ENCODE assay signal across 9 cellular contexts in the genomic region with DNA sequence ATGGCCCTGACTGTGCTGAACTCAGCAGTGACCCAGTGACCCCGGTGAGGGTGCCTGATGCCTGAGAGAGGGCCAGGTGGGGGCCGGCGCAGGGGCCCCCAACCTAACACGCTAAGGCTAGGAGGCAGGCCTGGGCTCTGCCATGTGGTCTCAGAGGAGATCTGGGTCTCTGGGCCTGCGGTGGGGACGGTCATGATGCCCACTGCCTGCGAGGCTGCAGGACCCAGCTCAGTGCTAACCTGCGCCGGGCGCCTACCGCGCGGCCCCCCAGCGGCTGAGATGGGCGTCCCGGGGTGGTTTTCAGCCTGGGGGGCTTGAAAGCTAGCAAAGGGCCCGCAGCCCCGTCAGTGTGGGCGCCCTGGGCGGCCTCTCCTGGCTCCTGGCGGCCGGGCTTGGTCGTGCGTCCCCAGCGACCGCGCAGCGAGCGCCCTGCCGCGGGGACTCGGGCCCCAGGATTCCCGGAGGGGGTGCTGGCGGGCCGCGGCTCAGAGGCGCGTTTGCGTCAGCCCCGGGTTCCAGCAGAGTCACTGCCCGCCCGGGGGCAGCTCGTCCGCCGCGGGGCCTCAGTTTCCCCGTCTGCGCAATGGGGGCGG. TPM values are rescaled to one million over a fixed set of nuclear protein-coding genes. Genes with fewer than 3 reads are reported as not detected.
DNase-seq lines count a peak whose midpoint lies in the region; FAIRE-seq and TF ChIP-seq lines count a peak whose summit lies in the region.
"Had no signal": no experiment of that assay in that cellular context is flagged by ENCODE, and none has a peak within 500 bp of the region (broad histone marks: within the 10 kb centered on the region; RNA-seq: fewer than 3 reads in every experiment).

No MANE protein-coding gene starts in this region.

- H3K56ac ChIP-seq in H1 (replicated peaks; ENCODE audit: insufficient read length, low read depth, low read length): no peak overlapping the region

- H2BK20ac ChIP-seq in H1 (ENCODE audit: low read length): no peak overlapping the region

- H4K8ac ChIP-seq in H1 (ENCODE audit: extremely low read depth, insufficient read depth, low read length): peak overlapping the region; percentile 85

- H3K9ac ChIP-seq in SK-N-MC (ENCODE audit: insufficient read length): no peak overlapping the region
- H3K9ac ChIP-seq in H1 (replicated peaks in 1 of 4; ENCODE audit: extremely low read depth in 1 of 4, low read depth in 3 of 4, low read length in 3 of 4): no peak overlapping the region
- no peak overlapping the region for H3K9ac ChIP-seq in neural cell (ENCODE audit: low read length)

- H2BK15ac ChIP-seq in H1 (ENCODE audit: low read length): no peak overlapping the region

- CTCF ChIA-PET in H1 (lab: Charles Lee; ENCODE audit: partially characterized antibody): interaction anchor here (0.6 to 2.6 kb wide), 10 partner anchors 11 to 759 kb away, joined by 3 to 14 read pairs (median 3); no protein-coding TSS in a partner anchor

- H3K27ac ChIP-seq in SK-N-MC (no peak overlapping the region), H1 (ENCODE audit: low read depth, low read length) (no peak overlapping the region), neural cell (ENCODE audit: low read length) (no peak overlapping the region)

- H2AFZ ChIP-seq in H1 (ENCODE audit: low read length) (peak overlapping the region; percentile 68; the same call in 1 of the 2 replicates), neural cell (ENCODE audit: low read depth, low read length) (no peak overlapping the region)

- H3K4ac ChIP-seq in H1 (replicated peaks; ENCODE audit: insufficient read length, low read depth, low read length): no peak overlapping the region

- H3K36me3 ChIP-seq in SK-N-MC (ENCODE audit: insufficient read depth, low read length): no peaks in the 10 kb centered on the region
- no peaks in the 10 kb centered on the region for H3K36me3 ChIP-seq in H1 (ENCODE audit: control insufficient read depth in 2 of 4, insufficient read depth in 4 of 4, low read length in 3 of 4)
- H3K36me3 ChIP-seq in neural cell (ENCODE audit: insufficient read depth, low read length): no peaks in the 10 kb centered on the region

- no peaks in the 10 kb centered on the region; the same call in 1 of the 2 replicates for H3K23me2 ChIP-seq in H1 (ENCODE audit: low read depth, low read length)

- H3K4me3 ChIP-seq in SK-N-MC (peak overlapping the region; percentile 49; the same call in 1 of the 2 replicates), H1 (ENCODE audit: extremely low read depth in 1 of 4, insufficient read depth in 2 of 4, low read depth in 3 of 4, low read length in 4 of 4) (peak overlapping the region; percentile 32 to 60 (median 43); a peak in 7 of 8 replicates), neural cell (ENCODE audit: low read length) (peak overlapping the region; percentile 37)

- H3K4me2 ChIP-seq in H1 (ENCODE audit: insufficient read depth in 1 of 2, low read depth in 2 of 2, low read length in 2 of 2) (peak overlapping the region; percentile 6 to 67; a peak in 3 of 4 replicates), neural cell (ENCODE audit: low read length) (no peak overlapping the region)

- no peak for FAIRE-seq in H1 (lab: Jason Lieb, UNC)
- FAIRE-seq: G401.6 had no signal

- H3K79me2 ChIP-seq in H1 (ENCODE audit: control insufficient read depth in 1 of 2, insufficient read depth in 2 of 2, low read length in 2 of 2) (no peaks in the 10 kb centered on the region), neural cell (replicated peaks; ENCODE audit: insufficient read depth, low read length) (no peaks in the 10 kb centered on the region)

- H2BK12ac ChIP-seq in H1 (ENCODE audit: low read depth, low read length): no peak overlapping the region

- TF ChIP-seq EP300 in H1 (IDR thresholded peaks at IDR 0.05; ENCODE audit: borderline replicate concordance in 1 of 2, low read depth in 2 of 2, low read length in 2 of 2): no peak
- TF ChIP-seq EP300 in neural cell (conservative IDR thresholded peaks at IDR 0.05; ENCODE audit: poor library complexity, severe bottlenecking): no peak

- H3K9me2 ChIP-seq in neural cell (ENCODE audit: insufficient read depth, low read length): no peaks in the 10 kb centered on the region

- 19% methylated on average over 39 of the region's 49 CpGs; no CpG with 5 or more reads in 1 of the 2 experiments for WGBS in H1 (ENCODE audit: extremely low coverage in 1 of 2, insufficient coverage in 1 of 2, insufficient read length in 1 of 2, insufficient replicate concordance in 2 of 2, low coverage in 1 of 2, low lambda C conversion rate in 2 of 2, missing lambda C conversion rate in 1 of 2), 2 experiments

- TF ChIP-seq CTCF in H1 (IDR thresholded peaks at IDR 0.05; ENCODE audit: control extremely low read depth in 1 of 3, insufficient read depth in 1 of 3, low read depth in 1 of 3, low read length in 3 of 3) (peak in 2 of 3 experiments; percentile 8 to 25; a peak in 3 of 4 replicates), neural cell (IDR thresholded peaks at IDR 0.05; ENCODE audit: poor library complexity, severe bottlenecking) (peak; percentile 15)

- H4K20me1 ChIP-seq in H1 (replicated peaks in 1 of 2; ENCODE audit: control insufficient read depth in 1 of 2, insufficient read depth in 2 of 2, low read length in 2 of 2) (peaks cover 0 to 6% of the 10 kb centered on the region in 2 experiments), neural cell (ENCODE audit: insufficient read depth) (no peaks in the 10 kb centered on the region)

- POLR2A ChIA-PET in H1 (lab: Charles Lee; ENCODE audit: partially characterized antibody): interaction anchor here (1.0 kb wide), 3 partner anchors 9 to 63 kb away, joined by 3 to 4 read pairs (median 4); no protein-coding TSS in a partner anchor

- H3K79me1 ChIP-seq in H1 (ENCODE audit: low read depth, low read length): no peaks in the 10 kb centered on the region

- H3K27me3 ChIP-seq in H1 (replicated peaks in 1 of 4; ENCODE audit: control insufficient read depth in 3 of 4, extremely low read depth in 1 of 4, insufficient read depth in 3 of 4, low read length in 3 of 4) (no peaks in the 10 kb centered on the region; a peak in 2 of 7 replicates), neural cell (ENCODE audit: insufficient read depth, low read depth, low read length) (no peaks in the 10 kb centered on the region)

- no peak overlapping the region for H4K91ac ChIP-seq in H1 (replicated peaks; ENCODE audit: insufficient read length, low read length)

- H3K14ac ChIP-seq in H1 (ENCODE audit: insufficient read length): no peak overlapping the region

- TF ChIP-seq RAD21 in H1 (IDR thresholded peaks at IDR 0.05 in 1 of 2, conservative IDR thresholded peaks at IDR 0.05 in 1 of 2; ENCODE audit: low read depth in 2 of 2, low read length in 2 of 2) (0 out of 4 replicates have a peak, but pooled peaks of 1 of the 2 experiments have one; percentile 6), neural cell (conservative IDR thresholded peaks at IDR 0.05) (no peak)

- peak; percentile 26 for DNase-seq in NCI-H82 (lab: John Stamatoyannopoulos, UW)
- no peak for DNase-seq in NCI-H82 treated with DMSO at 0.1 percent for 48 hours (lab: John Stamatoyannopoulos, UW; ENCODE audit: unreplicated experiment)
- no peak for DNase-seq in SK-N-MC (ENCODE audit: low read depth, low spot score)
- no peak for DNase-seq in H1 (ENCODE audit: low read depth in 1 of 2, low spot score in 2 of 2)
- DNase-seq in ureter (ENCODE audit: low spot score): no peak
- no peak for DNase-seq in NCI-H187 (lab: John Stamatoyannopoulos, UW)
- DNase-seq in foreskin melanocyte: no peak

- no peaks in the 10 kb centered on the region for H3F3A ChIP-seq in neural cell (ENCODE audit: insufficient read depth, low read length, poor library complexity, severe bottlenecking)

- H4K5ac ChIP-seq in H1 (ENCODE audit: insufficient read length, low read depth, low read length): no peak overlapping the region

- H3K18ac ChIP-seq in H1 (ENCODE audit: extremely low read depth, low read length): peak overlapping the region; percentile 48

- no peak for TF ChIP-seq POLR2A in H1 (IDR thresholded peaks at IDR 0.05; ENCODE audit: control extremely low read depth in 1 of 2, low read depth in 2 of 2, low read length in 2 of 2)

- peaks cover 0 to 4% (median 2%) of the 10 kb centered on the region in 4 experiments; a peak in 4 of 7 replicates for H3K4me1 ChIP-seq in H1 (replicated peaks in 1 of 4; ENCODE audit: control insufficient read depth in 3 of 4, insufficient read depth in 4 of 4, low read length in 3 of 4)

- H3K9me3 ChIP-seq in SK-N-MC (ENCODE audit: low read depth, low read length): no peaks in the 10 kb centered on the region
- no peaks in the 10 kb centered on the region for H3K9me3 ChIP-seq in H1 (ENCODE audit: insufficient read depth in 2 of 2, low read depth in 1 of 2, low read length in 1 of 2)
- no peaks in the 10 kb centered on the region for H3K9me3 ChIP-seq in neural cell (ENCODE audit: low read length)

- H3K23ac ChIP-seq in H1 (ENCODE audit: insufficient read length): no peak overlapping the region

- H2BK5ac ChIP-seq in H1 (ENCODE audit: low read depth, low read length): no peak overlapping the region

- no peak overlapping the region for H2AK5ac ChIP-seq in H1 (ENCODE audit: low read depth, low read length)

- H2BK120ac ChIP-seq in H1 (replicated peaks; ENCODE audit: low read depth, low read length): no peak overlapping the region

RNA-seq across cellular contexts. Expression of a gene that starts 2.5 kb away (rescaled TPM):
- 37.8 and 39.8 TPM in 2 replicates for total RNA-seq in H1 (2021; fragmentation: NEBNext Ultra II Directional; extraction: Animal tissue kit (Norgen Biotek cat#: 25700))
- polyA plus RNA-seq in H1 (2011; rRNA removed): 53.4 and 82.5 TPM in 2 replicates
- 63.0 TPM for polyA plus RNA-seq in H1 (2011; cell fraction: cytosol; rRNA removed)
- polyA plus RNA-seq in H1 (2011; cell fraction: nucleus; rRNA removed): 82.5 TPM
- polyA plus RNA-seq in H1 (2012, experiment 1 of 2): 17.3 to 46.4 TPM (median 40.7 TPM) in 4 replicates
- polyA plus RNA-seq in H1 (2012, experiment 2 of 2): 43.2 TPM
- polyA plus RNA-seq in H1 (2013, experiment 1 of 2): 66.8 TPM
- 68.8 TPM for polyA plus RNA-seq in H1 (2013, experiment 2 of 2)
- polyA minus RNA-seq in H1 (2011; rRNA and poly(A)+ RNA removed): 7.2 and 9.3 TPM in 2 replicates
- polyA minus RNA-seq in H1 (2011; cell fraction: cytosol; rRNA and poly(A)+ RNA removed): 30.7 TPM
- polyA minus RNA-seq in H1 (2011; cell fraction: nucleus; rRNA and poly(A)+ RNA removed): 12.8 TPM
- 8.2 and 12.5 TPM in 2 replicates for polyA plus RNA-seq in neural cell
- 4.6 and 4.7 TPM in 2 replicates for polyA minus RNA-seq in neural cell
- total RNA-seq in ureter: 109 TPM

RNA-seq across cellular contexts. Expression of a gene that starts 22.1 kb away (rescaled TPM):
- 30.5 and 31.6 TPM in 2 replicates for total RNA-seq in H1 (2021; fragmentation: NEBNext Ultra II Directional; extraction: Animal tissue kit (Norgen Biotek cat#: 25700))
- polyA plus RNA-seq in H1 (2011; rRNA removed) (37.6 and 52.1 TPM in 2 replicates), neural cell (1.3 TPM in 1 of 2 replicates, not detected in the other)
- polyA plus RNA-seq in H1 (2011; cell fraction: cytosol; rRNA removed): 36.0 TPM
- polyA plus RNA-seq in H1 (2011; cell fraction: nucleus; rRNA removed): 44.9 TPM
- 16.4 to 27.5 TPM (median 25.2 TPM) in 4 replicates for polyA plus RNA-seq in H1 (2012, experiment 1 of 2)
- polyA plus RNA-seq in H1 (2012, experiment 2 of 2): 26.0 TPM
- 32.4 TPM for polyA plus RNA-seq in H1 (2013, experiment 1 of 2)
- 37.1 TPM for polyA plus RNA-seq in H1 (2013, experiment 2 of 2)
- polyA minus RNA-seq in H1 (2011; rRNA and poly(A)+ RNA removed): 9.3 and 15.5 TPM in 2 replicates
- 19.5 TPM for polyA minus RNA-seq in H1 (2011; cell fraction: cytosol; rRNA and poly(A)+ RNA removed)
- 12.9 TPM for polyA minus RNA-seq in H1 (2011; cell fraction: nucleus; rRNA and poly(A)+ RNA removed)
- 1.7 TPM in 1 of 2 replicates, not detected in the other for polyA minus RNA-seq in neural cell
- 52.2 TPM for total RNA-seq in ureter

RNA-seq across cellular contexts. Expression of a gene that starts 47.2 kb away (rescaled TPM):
- total RNA-seq in H1 (2021; fragmentation: NEBNext Ultra II Directional; extraction: Animal tissue kit (Norgen Biotek cat#: 25700)): 32.3 and 35.3 TPM in 2 replicates
- 64.8 and 78.8 TPM in 2 replicates for polyA plus RNA-seq in H1 (2011; rRNA removed)
- 58.4 TPM for polyA plus RNA-seq in H1 (2011; cell fraction: cytosol; rRNA removed)
- 75.1 TPM for polyA plus RNA-seq in H1 (2011; cell fraction: nucleus; rRNA removed)
- 19.5 to 34.6 TPM (median 30.7 TPM) in 4 replicates for polyA plus RNA-seq in H1 (2012, experiment 1 of 2)
- polyA plus RNA-seq in H1 (2012, experiment 2 of 2): 28.6 TPM
- 28.2 TPM for polyA plus RNA-seq in H1 (2013, experiment 1 of 2)
- 28.5 TPM for polyA plus RNA-seq in H1 (2013, experiment 2 of 2)
- 13.3 and 14.7 TPM in 2 replicates for polyA minus RNA-seq in H1 (2011; rRNA and poly(A)+ RNA removed)
- 22.6 TPM for polyA minus RNA-seq in H1 (2011; cell fraction: cytosol; rRNA and poly(A)+ RNA removed)
- 19.6 TPM for polyA minus RNA-seq in H1 (2011; cell fraction: nucleus; rRNA and poly(A)+ RNA removed)
- polyA plus RNA-seq in neural cell: 65.1 and 78.7 TPM in 2 replicates
- 46.5 and 48.0 TPM in 2 replicates for polyA minus RNA-seq in neural cell
- 6.6 TPM for total RNA-seq in ureter
